In the genomic region with DNA sequence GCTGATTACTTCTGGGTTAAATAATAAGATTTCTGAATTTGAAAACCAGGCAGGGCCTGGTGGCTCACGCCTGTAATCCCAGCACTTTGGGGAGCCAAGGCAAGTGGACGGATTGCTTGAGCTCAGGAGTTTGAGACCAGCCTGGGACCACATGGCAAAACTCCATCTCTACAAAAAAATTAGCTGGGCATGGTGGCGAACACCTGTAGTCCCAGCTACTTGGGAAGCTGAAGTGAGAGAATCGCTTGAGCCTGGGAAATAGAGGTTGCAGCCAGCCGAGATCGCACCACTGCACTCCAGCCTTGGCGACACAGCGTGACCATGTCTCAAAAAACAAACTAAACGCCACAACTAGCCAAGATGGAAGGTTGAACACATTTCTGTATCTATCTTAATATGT, we compare ENCODE assay signal across 19 cellular contexts.
"Had no signal": no experiment of that assay in that cellular context is flagged by ENCODE, and none has a peak within 500 bp of the region (broad histone marks: within the 10 kb centered on the region; RNA-seq: fewer than 3 reads in every experiment).

No MANE protein-coding gene starts in this region.

- H3K27ac Mint-ChIP-seq: brain; stimulated activated memory B cell treated with anti-CD40 and anti-IgM and Interleukin-4, amounts not matched to agents 10 μg/mL and 1 μg/mL and 100 μg/mL, for 72 hours; T-helper 1 cell treated with Interleukin-12 subunit alpha and Interleukin-12 subunit beta and Interleukin-4 antibody, amounts not matched to agents 30 μg/mL and 1 μg/mL, for 36 hours had no signal

- H3K4me3 Mint-ChIP-seq: stimulated activated memory B cell treated with anti-CD40 and anti-IgM and Interleukin-4, amounts not matched to agents 10 μg/mL and 1 μg/mL and 100 μg/mL, for 72 hours; T-helper 1 cell treated with Interleukin-12 subunit alpha and Interleukin-12 subunit beta and Interleukin-4 antibody, amounts not matched to agents 30 μg/mL and 1 μg/mL, for 36 hours had no signal

- H3K9me3 Mint-ChIP-seq: activated naive CD4-positive, alpha-beta T cell treated with anti-CD3 and anti-CD28 coated beads, Interleukin-2, amount 50 U/mL, for 72 hours; stimulated activated memory B cell treated with anti-CD40 and anti-IgM and Interleukin-4, amounts not matched to agents 10 μg/mL and 1 μg/mL and 100 μg/mL, for 72 hours; T-helper 1 cell treated with Interleukin-12 subunit alpha and Interleukin-12 subunit beta and Interleukin-4 antibody, amounts not matched to agents 30 μg/mL and 1 μg/mL, for 36 hours had no signal

- H3K9me3 ChIP-seq: colonic mucosa, esophagus muscularis mucosa, transverse colon had no signal

- H3K4me3 ChIP-seq: colonic mucosa, esophagus muscularis mucosa, hepatocyte, transverse colon had no signal

- H3K27ac ChIP-seq: colonic mucosa, esophagus muscularis mucosa, hepatocyte, SK-N-MC, transverse colon had no signal

- H3K4me1 ChIP-seq: colonic mucosa had no signal

- H2AFZ ChIP-seq: hepatocyte had no signal

- DNase-seq: activated CD4-positive, alpha-beta T cell treated with anti-CD3 and anti-CD28 coated beads for 48 hours; activated CD8-positive, alpha-beta memory T cell treated with anti-CD3 and anti-CD28 coated beads for 24 hours; activated effector memory CD4-positive, alpha-beta T cell treated with anti-CD3 and anti-CD28 coated beads, Interleukin-2, amount 50 U/mL, for 16 hours; activated T-cell treated with anti-CD3 and anti-CD28 coated beads for 4 hours; central memory CD4-positive, alpha-beta T cell; colonic mucosa; islet precursor cell; midbrain; posterior cingulate gyrus; retina; transverse colon had no signal

- H3K27me3 ChIP-seq: colonic mucosa, esophagus muscularis mucosa, hepatocyte, transverse colon had no signal

- ATAC-seq: activated naive CD4-positive, alpha-beta T cell treated with anti-CD3 and anti-CD28 coated beads, Interleukin-2, amount 50 U/mL, for 72 hours; left lobe of liver; stimulated activated memory B cell treated with anti-CD40 and anti-IgM and Interleukin-4, amounts not matched to agents 10 μg/mL and 1 μg/mL and 100 μg/mL, for 72 hours had no signal

- H3K4me2 ChIP-seq: hepatocyte had no signal

- H3K27me3 Mint-ChIP-seq: stimulated activated memory B cell treated with anti-CD40 and anti-IgM and Interleukin-4, amounts not matched to agents 10 μg/mL and 1 μg/mL and 100 μg/mL, for 72 hours had no signal
